ENCODE assay signal across 1 cellular context in genomic region chr7:116805100-116805544, GRCh38.
TF ChIP-seq lines count a peak whose summit lies in the region.

No MANE protein-coding gene starts in this region.

TF ChIP-seq in HEK293, 187 proteins besides CTCF, POLR2A, EP300 and RAD21 (continued from another document and continues in another):
- TF ChIP-seq KLF7 (tag by site-specific recombination; IDR thresholded peaks at IDR 0.05; ENCODE audit: borderline replicate concordance) (no peak), ZNF2 (tag by site-specific recombination; IDR thresholded peaks at IDR 0.05) (peak; percentile 32; the same call in 1 of the 2 replicates), ZNF266 (tag by site-specific recombination; IDR thresholded peaks at IDR 0.05; ENCODE audit: low read depth) (no peak), ZNF280C (tag by site-specific recombination; IDR thresholded peaks at IDR 0.05) (no peak), SCRT2 (tag by site-specific recombination; IDR thresholded peaks at IDR 0.05) (peak; percentile 98), ZNF214 (tag by site-specific recombination; IDR thresholded peaks at IDR 0.05; ENCODE audit: borderline replicate concordance) (no peak), ZNF114 (tag by site-specific recombination; IDR thresholded peaks at IDR 0.05) (no peak), ZNF785 (tag by site-specific recombination; IDR thresholded peaks at IDR 0.05) (no peak), ZNF596 (tag by site-specific recombination; IDR thresholded peaks at IDR 0.05) (0 out of 2 replicates have a peak, but pooled peaks have one; percentile 9), PRDM10 (tag by site-specific recombination; IDR thresholded peaks at IDR 0.05) (peak; percentile 36; the same call in 1 of the 2 replicates), KLF17 (tag by site-specific recombination; IDR thresholded peaks at IDR 0.05) (peak; percentile 43; the same call in 1 of the 2 replicates), ZNF366 (tag by site-specific recombination; conservative IDR thresholded peaks at IDR 0.05) (peak; percentile 88), BCL11B (tag by site-specific recombination; IDR thresholded peaks at IDR 0.05; ENCODE audit: low read depth) (no peak), HOXD13 (CRISPR knock-in tag; IDR thresholded peaks at IDR 0.05; ENCODE audit: borderline replicate concordance) (no peak), ZXDB (tag by site-specific recombination; IDR thresholded peaks at IDR 0.05) (peak; percentile 77), ZNF18 (tag by site-specific recombination; IDR thresholded peaks at IDR 0.05) (peak; percentile 75), ZNF629 (tag by site-specific recombination; IDR thresholded peaks at IDR 0.05) (peak; percentile 97), BCL11A (tag by site-specific recombination; IDR thresholded peaks at IDR 0.05; ENCODE audit: low read depth) (peak; percentile 81), ZBTB7A (tag by site-specific recombination; IDR thresholded peaks at IDR 0.05; ENCODE audit: low read depth) (0 out of 2 replicates have a peak, but pooled peaks have one; percentile 51), GFI1B (tag by site-specific recombination; IDR thresholded peaks at IDR 0.05) (0 out of 2 replicates have a peak, but pooled peaks have one; percentile 43), ZNF837 (tag by site-specific recombination; IDR thresholded peaks at IDR 0.05) (no peak), ZNF426 (tag by site-specific recombination; IDR thresholded peaks at IDR 0.05) (no peak), ZNF501 (tag by site-specific recombination; IDR thresholded peaks at IDR 0.05) (peak; percentile 81), ZBTB44 (tag by site-specific recombination; IDR thresholded peaks at IDR 0.05) (peak; percentile 58; the same call in 1 of the 2 replicates), ZNF600 (tag by site-specific recombination; IDR thresholded peaks at IDR 0.05) (no peak), ZNF341 (tag by site-specific recombination; IDR thresholded peaks at IDR 0.05; ENCODE audit: low read depth) (peak; percentile 13; the same call in 1 of the 2 replicates), ZNF777 (tag by site-specific recombination; IDR thresholded peaks at IDR 0.05; ENCODE audit: borderline replicate concordance) (no peak), ZEB2 (tag by site-specific recombination; IDR thresholded peaks at IDR 0.05) (peak; percentile 94), ZNF175 (tag by site-specific recombination; IDR thresholded peaks at IDR 0.05) (no peak), ZNF146 (tag by site-specific recombination; IDR thresholded peaks at IDR 0.05) (peak; percentile 33; the same call in 1 of the 2 replicates), EGR2 (tag by site-specific recombination; IDR thresholded peaks at IDR 0.05; ENCODE audit: low read depth) (peak; percentile 27; the same call in 1 of the 2 replicates), ZNF654 (tag by site-specific recombination; IDR thresholded peaks at IDR 0.05; ENCODE audit: low read depth) (peak; percentile 10; the same call in 1 of the 2 replicates), KLF10 (tag by site-specific recombination; IDR thresholded peaks at IDR 0.05) (peak; percentile 76; the same call in 1 of the 2 replicates), GLIS1 (tag by site-specific recombination; IDR thresholded peaks at IDR 0.05) (peak; percentile 49), ZNF692 (tag by site-specific recombination; IDR thresholded peaks at IDR 0.05) (peak; percentile 79), GLI2 (tag by site-specific recombination; IDR thresholded peaks at IDR 0.05; ENCODE audit: borderline replicate concordance, low read depth) (no peak), ZNF660 (tag by site-specific recombination; IDR thresholded peaks at IDR 0.05) (peak; percentile 88), ZNF561 (tag by site-specific recombination; IDR thresholded peaks at IDR 0.05; ENCODE audit: borderline replicate concordance) (peak; percentile 59; the same call in 1 of the 2 replicates), ZNF548 (tag by site-specific recombination; IDR thresholded peaks at IDR 0.05) (no peak), ZNF664 (tag by site-specific recombination; IDR thresholded peaks at IDR 0.05) (0 out of 2 replicates have a peak, but pooled peaks have one; percentile 22), ZNF37A (tag by site-specific recombination; IDR thresholded peaks at IDR 0.05) (no peak), ZNF670 (tag by site-specific recombination; IDR thresholded peaks at IDR 0.05; ENCODE audit: low read depth) (no peak), ZNF155 (tag by site-specific recombination; IDR thresholded peaks at IDR 0.05) (no peak), ZNF701 (tag by site-specific recombination; IDR thresholded peaks at IDR 0.05) (no peak)
- TF ChIP-seq, protein P1, sequence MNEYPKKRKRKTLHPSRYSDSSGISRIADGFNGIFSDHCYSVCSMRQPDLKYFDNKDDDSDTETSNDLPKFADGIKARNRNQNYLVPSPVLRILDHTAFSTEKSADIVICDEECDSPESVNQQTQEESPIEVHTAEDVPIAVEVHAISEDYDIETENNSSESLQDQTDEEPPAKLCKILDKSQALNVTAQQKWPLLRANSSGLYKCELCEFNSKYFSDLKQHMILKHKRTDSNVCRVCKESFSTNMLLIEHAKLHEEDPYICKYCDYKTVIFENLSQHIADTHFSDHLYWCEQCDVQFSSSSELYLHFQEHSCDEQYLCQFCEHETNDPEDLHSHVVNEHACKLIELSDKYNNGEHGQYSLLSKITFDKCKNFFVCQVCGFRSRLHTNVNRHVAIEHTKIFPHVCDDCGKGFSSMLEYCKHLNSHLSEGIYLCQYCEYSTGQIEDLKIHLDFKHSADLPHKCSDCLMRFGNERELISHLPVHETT (tag by site-specific recombination; IDR thresholded peaks at IDR 0.05) = peak; percentile 59
- TF ChIP-seq, protein P2, sequence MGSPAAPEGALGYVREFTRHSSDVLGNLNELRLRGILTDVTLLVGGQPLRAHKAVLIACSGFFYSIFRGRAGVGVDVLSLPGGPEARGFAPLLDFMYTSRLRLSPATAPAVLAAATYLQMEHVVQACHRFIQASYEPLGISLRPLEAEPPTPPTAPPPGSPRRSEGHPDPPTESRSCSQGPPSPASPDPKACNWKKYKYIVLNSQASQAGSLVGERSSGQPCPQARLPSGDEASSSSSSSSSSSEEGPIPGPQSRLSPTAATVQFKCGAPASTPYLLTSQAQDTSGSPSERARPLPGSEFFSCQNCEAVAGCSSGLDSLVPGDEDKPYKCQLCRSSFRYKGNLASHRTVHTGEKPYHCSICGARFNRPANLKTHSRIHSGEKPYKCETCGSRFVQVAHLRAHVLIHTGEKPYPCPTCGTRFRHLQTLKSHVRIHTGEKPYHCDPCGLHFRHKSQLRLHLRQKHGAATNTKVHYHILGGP (tag by site-specific recombination; IDR thresholded peaks at IDR 0.05) = no peak
- TF ChIP-seq, protein P3, sequence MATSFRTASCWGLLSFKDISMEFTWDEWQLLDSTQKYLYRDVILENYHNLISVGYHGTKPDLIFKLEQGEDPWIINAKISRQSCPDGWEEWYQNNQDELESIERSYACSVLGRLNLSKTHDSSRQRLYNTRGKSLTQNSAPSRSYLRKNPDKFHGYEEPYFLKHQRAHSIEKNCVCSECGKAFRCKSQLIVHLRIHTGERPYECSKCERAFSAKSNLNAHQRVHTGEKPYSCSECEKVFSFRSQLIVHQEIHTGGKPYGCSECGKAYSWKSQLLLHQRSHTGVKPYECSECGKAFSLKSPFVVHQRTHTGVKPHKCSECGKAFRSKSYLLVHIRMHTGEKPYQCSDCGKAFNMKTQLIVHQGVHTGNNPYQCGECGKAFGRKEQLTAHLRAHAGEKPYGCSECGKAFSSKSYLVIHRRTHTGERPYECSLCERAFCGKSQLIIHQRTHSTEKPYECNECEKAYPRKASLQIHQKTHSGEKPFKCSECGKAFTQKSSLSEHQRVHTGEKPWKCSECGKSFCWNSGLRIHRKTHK (tag by site-specific recombination; IDR thresholded peaks at IDR 0.05) = no peak
- TF ChIP-seq, protein P4, sequence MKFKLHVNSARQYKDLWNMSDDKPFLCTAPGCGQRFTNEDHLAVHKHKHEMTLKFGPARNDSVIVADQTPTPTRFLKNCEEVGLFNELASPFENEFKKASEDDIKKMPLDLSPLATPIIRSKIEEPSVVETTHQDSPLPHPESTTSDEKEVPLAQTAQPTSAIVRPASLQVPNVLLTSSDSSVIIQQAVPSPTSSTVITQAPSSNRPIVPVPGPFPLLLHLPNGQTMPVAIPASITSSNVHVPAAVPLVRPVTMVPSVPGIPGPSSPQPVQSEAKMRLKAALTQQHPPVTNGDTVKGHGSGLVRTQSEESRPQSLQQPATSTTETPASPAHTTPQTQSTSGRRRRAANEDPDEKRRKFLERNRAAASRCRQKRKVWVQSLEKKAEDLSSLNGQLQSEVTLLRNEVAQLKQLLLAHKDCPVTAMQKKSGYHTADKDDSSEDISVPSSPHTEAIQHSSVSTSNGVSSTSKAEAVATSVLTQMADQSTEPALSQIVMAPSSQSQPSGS (tag by site-specific recombination; IDR thresholded peaks at IDR 0.05; ENCODE audit: low read depth) = peak; percentile 71
